ENCODE assay signal across 14 cellular contexts in genomic region chr13:26476744-26477129, GRCh38.
DNase-seq lines count a peak whose midpoint lies in the region; ATAC-seq and TF ChIP-seq lines count a peak whose summit lies in the region.
"Had no signal": no experiment of that assay in that cellular context is flagged by ENCODE, and none has a peak within 500 bp of the region (broad histone marks: within the 10 kb centered on the region; RNA-seq: fewer than 3 reads in every experiment).

No MANE protein-coding gene starts in this region.

- CTCF ChIA-PET in CD4-positive, alpha-beta T cell (lab: Charles Lee) = no interaction called here

- H3K27ac Mint-ChIP-seq in CD4-positive, alpha-beta T cell = no peak overlapping the region
- H3K27ac Mint-ChIP-seq: dendritic cell treated with granulocyte-macrophage colony-stimulating factor and Interleukin-4, amounts not matched to agents 40 ng/mL and 50 ng/mL, for 4 days had no signal

- H3K36me3 Mint-ChIP-seq in CD4-positive, alpha-beta T cell (ENCODE audit: low read depth) = no peaks in the 10 kb centered on the region
- H3K36me3 Mint-ChIP-seq: naive B cell had no signal

- no peak overlapping the region for H3K27ac ChIP-seq in CD4-positive, alpha-beta T cell (ENCODE audit: low read depth, low read length)
- peak overlapping the region; percentile 76 for H3K27ac ChIP-seq in SJCRH30

- no peak for DNase-seq in CD4-positive, alpha-beta T cell
- DNase-seq in SJCRH30 (no peak), cardiac septum (ENCODE audit: low spot score) (peak; percentile 6), NCI-H146 (lab: John Stamatoyannopoulos, UW) (no peak), inferior parietal cortex (ENCODE audit: extremely low spot score) (no peak)
- DNase-seq: activated naive CD4-positive, alpha-beta T cell treated with Interleukin-2 at 50 U/mL for 16 hours; Kasumi-1; naive B cell; NCI-H226 had no signal

- H3K9me3 ChIP-seq in CD4-positive, alpha-beta T cell (ENCODE audit: control insufficient read depth, low read length) = no peaks in the 10 kb centered on the region
- H3K9me3 ChIP-seq in SJCRH30 (replicated peaks) (no peaks in the 10 kb centered on the region), neuron (ENCODE audit: low read length) (no peaks in the 10 kb centered on the region)
- H3K9me3 ChIP-seq: upper lobe of left lung had no signal

- H3K4me3 ChIP-seq in SJCRH30 (peak overlapping the region; percentile 61), neuron (ENCODE audit: low read length) (peak overlapping the region; percentile 42)

- no peak for ATAC-seq in CD4-positive, alpha-beta T cell (ENCODE audit: poor library complexity)
- no peak for ATAC-seq in HG03354 (IDR thresholded peaks at IDR 0.05; ENCODE audit: poor library complexity, severe bottlenecking, unreplicated experiment)
- no peak for ATAC-seq in GM18520 (IDR thresholded peaks at IDR 0.05; ENCODE audit: unreplicated experiment)

- peaks cover 22% of the 10 kb centered on the region for H3K4me1 Mint-ChIP-seq in CD4-positive, alpha-beta T cell (ENCODE audit: low read depth)

- peak overlapping the region; percentile 95 for H2AFZ ChIP-seq in neuron (ENCODE audit: low read depth, low read length)

- peak overlapping the region; percentile 47 for H3K4me3 Mint-ChIP-seq in CD4-positive, alpha-beta T cell
- H3K4me3 Mint-ChIP-seq: dendritic cell treated with granulocyte-macrophage colony-stimulating factor and Interleukin-4, amounts not matched to agents 40 ng/mL and 50 ng/mL, for 4 days; naive B cell had no signal

- no peaks in the 10 kb centered on the region for H3K4me1 ChIP-seq in SJCRH30
- peaks cover 16% of the 10 kb centered on the region for H3K4me1 ChIP-seq in neuron (ENCODE audit: insufficient read depth, low read length)

- H3K27me3 ChIP-seq in CD4-positive, alpha-beta T cell (ENCODE audit: control insufficient read depth, insufficient read depth, low read length) = no peaks in the 10 kb centered on the region
- H3K27me3 ChIP-seq in SJCRH30 (no peaks in the 10 kb centered on the region), neuron (ENCODE audit: insufficient read depth, low read length) (no peaks in the 10 kb centered on the region)
- H3K27me3 ChIP-seq: upper lobe of left lung had no signal

- no peaks in the 10 kb centered on the region for H3K9me3 Mint-ChIP-seq in CD4-positive, alpha-beta T cell
- H3K9me3 Mint-ChIP-seq: dendritic cell treated with granulocyte-macrophage colony-stimulating factor and Interleukin-4, amounts not matched to agents 40 ng/mL and 50 ng/mL, for 4 days; naive B cell had no signal

- no peaks in the 10 kb centered on the region for H3K27me3 Mint-ChIP-seq in CD4-positive, alpha-beta T cell

- H3K36me3 ChIP-seq in SJCRH30 = no peaks in the 10 kb centered on the region
- H3K36me3 ChIP-seq in neuron (ENCODE audit: insufficient read depth, low read length) = no peaks in the 10 kb centered on the region
- H3K36me3 ChIP-seq: upper lobe of left lung had no signal

- no peak for TF ChIP-seq CTCF in CD4-positive, alpha-beta T cell (IDR thresholded peaks at IDR 0.05)

- intact Hi-C loops in CD4-positive, alpha-beta T cell (cut with DNase I, micrococcal nuclease) = no loop called here
- intact Hi-C loops in cardiac septum (cut with DNase I) = no loop called here

- POLR2A ChIA-PET in CD4-positive, alpha-beta T cell (lab: Charles Lee) = interaction anchor here (1.5 kb wide), 1 partner anchor 291 kb away, joined by 5 read pairs; no protein-coding TSS in a partner anchor
